In the genomic region with DNA sequence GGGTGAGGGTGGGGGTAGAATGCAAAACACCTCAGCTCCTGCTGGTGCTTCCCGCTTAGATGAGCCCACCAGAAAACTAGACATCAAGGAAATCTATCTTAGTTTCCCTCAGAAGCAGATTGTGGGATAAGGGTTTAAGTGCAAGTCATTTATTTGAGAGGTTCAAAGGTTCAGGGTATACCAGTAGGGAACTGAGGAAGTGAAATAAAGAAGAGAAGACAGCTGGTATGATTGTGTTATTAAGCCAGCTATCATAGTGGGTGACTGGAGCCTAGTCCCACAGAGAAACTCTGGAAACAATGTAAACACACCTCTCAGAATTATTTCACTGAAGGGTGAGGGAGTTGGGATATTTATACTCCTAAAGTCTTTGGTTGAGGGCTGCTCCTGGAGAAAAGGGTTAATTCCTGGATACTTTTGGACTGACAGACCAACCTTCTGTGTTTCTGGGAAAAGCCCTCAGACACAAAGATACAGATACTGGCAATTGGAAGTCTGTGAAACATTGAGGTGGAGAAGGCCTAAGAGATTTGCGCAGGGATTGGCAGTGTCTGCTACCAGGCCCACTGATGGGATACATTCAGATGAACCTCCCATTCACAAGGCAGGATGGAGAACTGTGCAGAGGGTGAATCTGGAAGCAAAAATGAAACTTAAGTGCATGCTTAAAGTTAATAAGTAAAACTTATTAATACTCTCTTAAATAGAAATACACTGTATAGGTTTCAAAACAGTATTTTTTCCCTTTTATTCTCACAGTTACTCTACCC, we compare ENCODE assay signal across 20 cellular contexts. TPM values are rescaled to one million over a fixed set of nuclear protein-coding genes. Genes with fewer than 3 reads are reported as not detected.
DNase-seq lines count a peak whose midpoint lies in the region; ATAC-seq and TF ChIP-seq lines count a peak whose summit lies in the region.
"Had no signal": no experiment of that assay in that cellular context is flagged by ENCODE, and none has a peak within 500 bp of the region (broad histone marks: within the 10 kb centered on the region; RNA-seq: fewer than 3 reads in every experiment).

No MANE protein-coding gene starts in this region.

- intact Hi-C loops in activated CD8-positive, alpha-beta T cell treated with anti-CD3 and anti-CD28 coated beads for 36 hours (cut with micrococcal nuclease): no loop called here
- intact Hi-C loops in dendritic cell treated with granulocyte-macrophage colony-stimulating factor and Interleukin-4, amounts not matched to agents 40 ng/mL and 50 ng/mL, for 4 days (cut with micrococcal nuclease): no loop called here

- CTCF ChIA-PET in activated CD8-positive, alpha-beta T cell treated with anti-CD3 and anti-CD28 coated beads, Interleukin-2, amount 10 ng/mL, durations not matched to agents 7 days and 5 days (lab: Charles Lee): interaction anchor here (1.2 to 2.3 kb wide), 5 partner anchors 14 to 82 kb away, joined by 3 to 13 read pairs (median 4); a partner anchor contains a TSS
- CTCF ChIA-PET in activated CD8-positive, alpha-beta T cell treated with anti-CD3 and anti-CD28 coated beads for 36 hours (lab: Charles Lee): interaction anchor here (1.3 to 4.1 kb wide), 4 partner anchors 14 to 205 kb away, joined by 4 to 25 read pairs (median 4); a partner anchor contains a TSS

- peaks cover 1% of the 10 kb centered on the region for H3K9me3 ChIP-seq in thymus (ENCODE audit: control insufficient read depth)
- H3K9me3 ChIP-seq: tibial artery had no signal

- peak overlapping the region; percentile 26 for H3K27ac ChIP-seq in thymus (ENCODE audit: low read depth)
- H3K27ac ChIP-seq: PC-9, tibial artery had no signal

- H3K27me3 ChIP-seq in thymus (ENCODE audit: control insufficient read depth, insufficient read depth): no peaks in the 10 kb centered on the region
- H3K27me3 ChIP-seq: tibial artery had no signal

- POLR2A ChIA-PET in activated CD8-positive, alpha-beta T cell treated with anti-CD3 and anti-CD28 coated beads, Interleukin-2, amount 10 ng/mL, durations not matched to agents 7 days and 5 days (lab: Charles Lee): interaction anchor here (1.2 kb wide), 1 partner anchor 12 kb away, joined by 3 read pairs; no protein-coding TSS in a partner anchor
- POLR2A ChIA-PET in activated CD8-positive, alpha-beta T cell treated with anti-CD3 and anti-CD28 coated beads for 36 hours (lab: Charles Lee): interaction anchor here (0.9 kb wide), 1 partner anchor 64 kb away, joined by 3 read pairs; a partner anchor contains a TSS

- DNase-seq in activated CD8-positive, alpha-beta T cell treated with anti-CD3 and anti-CD28 coated beads, Interleukin-2, amount 10 ng/mL, durations not matched to agents 7 days and 5 days: no peak
- DNase-seq in activated CD8-positive, alpha-beta T cell treated with anti-CD3 and anti-CD28 coated beads for 36 hours: no peak
- DNase-seq in NOMO-1 (lab: John Stamatoyannopoulos, UW; ENCODE audit: unreplicated experiment in 2 of 2) (peak; percentile 62 to 85), AG08395 (ENCODE audit: low spot score) (no peak), DMS153 treated with DMSO at 0.1 percent for 48 hours (lab: John Stamatoyannopoulos, UW; ENCODE audit: unreplicated experiment) (no peak)
- no peak for DNase-seq in stimulated activated CD4-positive, alpha-beta T cell treated with anti-CD3 and anti-CD28 coated beads, Interleukin-2, amount 100 ng/mL, for 24 hours
- DNase-seq: 8988T; activated CD4-positive, alpha-beta T cell treated with anti-CD3 and anti-CD28 coated beads, Interleukin-2, amount 50 U/mL, for 4 hours; activated T-cell treated with anti-CD3 and anti-CD28 coated beads, Interleukin-2, amount 50 U/mL, for 24 hours; CD4-positive, CD25-positive, alpha-beta regulatory T cell; NCI-H1092 treated with DMSO at 0.1 percent for 48 hours; NCI-H2107; NCI-H526; PC-9; tibial artery had no signal

- peaks cover 2% of the 10 kb centered on the region for H3K27me3 Mint-ChIP-seq in activated CD8-positive, alpha-beta T cell treated with anti-CD3 and anti-CD28 coated beads, Interleukin-2, amount 10 ng/mL, durations not matched to agents 7 days and 5 days (ENCODE audit: low read depth)
- H3K27me3 Mint-ChIP-seq in activated CD8-positive, alpha-beta T cell treated with anti-CD3 and anti-CD28 coated beads for 36 hours: peaks cover 3% of the 10 kb centered on the region
- H3K27me3 Mint-ChIP-seq in dendritic cell treated with granulocyte-macrophage colony-stimulating factor and Interleukin-4, amounts not matched to agents 40 ng/mL and 50 ng/mL, for 4 days: no peaks in the 10 kb centered on the region
- H3K27me3 Mint-ChIP-seq: activated T-cell treated with anti-CD3 and anti-CD28 coated beads, Interleukin-2, amount 50 U/mL, for 24 hours; IgD-negative memory B cell had no signal

- H3K27ac Mint-ChIP-seq in activated CD8-positive, alpha-beta T cell treated with anti-CD3 and anti-CD28 coated beads, Interleukin-2, amount 10 ng/mL, durations not matched to agents 7 days and 5 days: peak overlapping the region; percentile 16
- no peak overlapping the region for H3K27ac Mint-ChIP-seq in activated CD8-positive, alpha-beta T cell treated with anti-CD3 and anti-CD28 coated beads for 36 hours
- peak overlapping the region; percentile 83 for H3K27ac Mint-ChIP-seq in dendritic cell treated with granulocyte-macrophage colony-stimulating factor and Interleukin-4, amounts not matched to agents 40 ng/mL and 50 ng/mL, for 4 days
- H3K27ac Mint-ChIP-seq: activated T-cell treated with anti-CD3 and anti-CD28 coated beads, Interleukin-2, amount 50 U/mL, for 24 hours; progenitor cell of endocrine pancreas had no signal

- peaks cover 9% of the 10 kb centered on the region for H3K36me3 Mint-ChIP-seq in activated CD8-positive, alpha-beta T cell treated with anti-CD3 and anti-CD28 coated beads, Interleukin-2, amount 10 ng/mL, durations not matched to agents 7 days and 5 days (ENCODE audit: low read depth)
- no peaks in the 10 kb centered on the region for H3K36me3 Mint-ChIP-seq in activated CD8-positive, alpha-beta T cell treated with anti-CD3 and anti-CD28 coated beads for 36 hours (ENCODE audit: low read depth)
- H3K36me3 Mint-ChIP-seq in dendritic cell treated with granulocyte-macrophage colony-stimulating factor and Interleukin-4, amounts not matched to agents 40 ng/mL and 50 ng/mL, for 4 days (ENCODE audit: low read depth): no peaks in the 10 kb centered on the region
- H3K36me3 Mint-ChIP-seq: CD4-positive, CD25-positive, alpha-beta regulatory T cell had no signal

- no peak for TF ChIP-seq CTCF in activated CD8-positive, alpha-beta T cell treated with anti-CD3 and anti-CD28 coated beads for 36 hours (IDR thresholded peaks at IDR 0.05)

- no peaks in the 10 kb centered on the region for H3K9me3 Mint-ChIP-seq in activated CD8-positive, alpha-beta T cell treated with anti-CD3 and anti-CD28 coated beads, Interleukin-2, amount 10 ng/mL, durations not matched to agents 7 days and 5 days (ENCODE audit: insufficient read depth)
- no peaks in the 10 kb centered on the region for H3K9me3 Mint-ChIP-seq in activated CD8-positive, alpha-beta T cell treated with anti-CD3 and anti-CD28 coated beads for 36 hours
- no peaks in the 10 kb centered on the region for H3K9me3 Mint-ChIP-seq in dendritic cell treated with granulocyte-macrophage colony-stimulating factor and Interleukin-4, amounts not matched to agents 40 ng/mL and 50 ng/mL, for 4 days
- H3K9me3 Mint-ChIP-seq: activated T-cell treated with anti-CD3 and anti-CD28 coated beads, Interleukin-2, amount 50 U/mL, for 24 hours; nephron had no signal

- no peak overlapping the region for H3K4me3 Mint-ChIP-seq in activated CD8-positive, alpha-beta T cell treated with anti-CD3 and anti-CD28 coated beads, Interleukin-2, amount 10 ng/mL, durations not matched to agents 7 days and 5 days
- no peak overlapping the region for H3K4me3 Mint-ChIP-seq in activated CD8-positive, alpha-beta T cell treated with anti-CD3 and anti-CD28 coated beads for 36 hours
- peak overlapping the region; percentile 13 for H3K4me3 Mint-ChIP-seq in dendritic cell treated with granulocyte-macrophage colony-stimulating factor and Interleukin-4, amounts not matched to agents 40 ng/mL and 50 ng/mL, for 4 days
- H3K4me3 Mint-ChIP-seq: activated T-cell treated with anti-CD3 and anti-CD28 coated beads, Interleukin-2, amount 50 U/mL, for 24 hours; CD4-positive, CD25-positive, alpha-beta regulatory T cell; IgD-negative memory B cell; nephron had no signal

- no peak for ATAC-seq in activated CD8-positive, alpha-beta T cell treated with anti-CD3 and anti-CD28 coated beads, Interleukin-2, amount 10 ng/mL, durations not matched to agents 7 days and 5 days
- ATAC-seq in activated CD8-positive, alpha-beta T cell treated with anti-CD3 and anti-CD28 coated beads for 36 hours: no peak

- H3K36me3 ChIP-seq in thymus (ENCODE audit: control insufficient read depth, insufficient read depth): no peaks in the 10 kb centered on the region
- H3K36me3 ChIP-seq: tibial artery had no signal

- H3K4me1 Mint-ChIP-seq in activated CD8-positive, alpha-beta T cell treated with anti-CD3 and anti-CD28 coated beads, Interleukin-2, amount 10 ng/mL, durations not matched to agents 7 days and 5 days (ENCODE audit: low read depth): peaks cover 24% of the 10 kb centered on the region
- no peaks in the 10 kb centered on the region for H3K4me1 Mint-ChIP-seq in activated CD8-positive, alpha-beta T cell treated with anti-CD3 and anti-CD28 coated beads for 36 hours (ENCODE audit: low read depth)
- H3K4me1 Mint-ChIP-seq in dendritic cell treated with granulocyte-macrophage colony-stimulating factor and Interleukin-4, amounts not matched to agents 40 ng/mL and 50 ng/mL, for 4 days (ENCODE audit: low read depth): peaks cover 58% of the 10 kb centered on the region
- H3K4me1 Mint-ChIP-seq: CD4-positive, CD25-positive, alpha-beta regulatory T cell had no signal

- 56% methylated on average over 2 of the region's 2 CpGs for WGBS in thymus

- H3K4me3 ChIP-seq in thymus (ENCODE audit: low read length): no peak overlapping the region
- H3K4me3 ChIP-seq: PC-9, tibial artery had no signal

- no peaks in the 10 kb centered on the region for H3K4me1 ChIP-seq in thymus (ENCODE audit: control insufficient read depth, insufficient read depth, low read length)
- H3K4me1 ChIP-seq: tibial artery had no signal

RNA-seq across cellular contexts. Expression of a gene that starts 6.4 kb away (rescaled TPM):
- 10 to 100 TPM; 35.0 to 35.4 TPM for total RNA-seq in activated CD8-positive, alpha-beta T cell treated with anti-CD3 and anti-CD28 coated beads, Interleukin-2, amount 10 ng/mL, durations not matched to agents 7 days and 5 days
- total RNA-seq in activated CD8-positive, alpha-beta T cell treated with anti-CD3 and anti-CD28 coated beads for 36 hours: 10 to 100 TPM; 30.1 to 35.5 TPM
- 30.5 TPM for polyA plus RNA-seq in thymus

RNA-seq across cellular contexts. Expression of a gene that starts 13.4 kb away (rescaled TPM):
- total RNA-seq in activated CD8-positive, alpha-beta T cell treated with anti-CD3 and anti-CD28 coated beads, Interleukin-2, amount 10 ng/mL, durations not matched to agents 7 days and 5 days: 10 to 100 TPM; 16.4 to 16.7 TPM
- 1 to 10 TPM; 8.6 to 8.8 TPM for total RNA-seq in activated CD8-positive, alpha-beta T cell treated with anti-CD3 and anti-CD28 coated beads for 36 hours
- polyA plus RNA-seq in thymus: 30.1 TPM

Comparison
In these comparisons a context has a peak if more than half of its experiments do, and no peak if none do; other contexts are left out.
1. DNase-seq: peak in NOMO-1 (2 of 2); none in activated CD8-positive, alpha-beta T cell treated with anti-CD3 and anti-CD28 coated beads, Interleukin-2, amount 10 ng/mL, durations not matched to agents 7 days and 5 days (single experiment), activated CD8-positive, alpha-beta T cell treated with anti-CD3 and anti-CD28 coated beads for 36 hours (single experiment), stimulated activated CD4-positive, alpha-beta T cell treated with anti-CD3 and anti-CD28 coated beads, Interleukin-2, amount 100 ng/mL, for 24 hours (0 of 2), AG08395 (single experiment) and DMS153 treated with DMSO at 0.1 percent for 48 hours (single experiment).